Comparison of ENCODE assay signal across 2 cellular contexts in genomic region chr16:67169642-67170167, GRCh38.
TF ChIP-seq lines count a peak whose summit lies in the region.

No MANE protein-coding gene starts in this region.

TF ChIP-seq in SK-N-SH treated with all-trans-retinoic acid at 6 μM for 48 hours, 23 proteins besides CTCF, POLR2A, EP300 and RAD21:
- TF ChIP-seq ZNF70 (CRISPR knock-in tag; IDR thresholded peaks at IDR 0.05), result no peak
- no peak for TF ChIP-seq ZFP30 (CRISPR knock-in tag; IDR thresholded peaks at IDR 0.05)
- TF ChIP-seq ZNF565 (CRISPR knock-in tag; conservative IDR thresholded peaks at IDR 0.05; ENCODE audit: low read depth), result no peak
- no peak for TF ChIP-seq OSR1 (CRISPR knock-in tag; IDR thresholded peaks at IDR 0.05)
- no peak for TF ChIP-seq GLIS3 (CRISPR knock-in tag; IDR thresholded peaks at IDR 0.05)

TF ChIP-seq in H1, 55 proteins besides CTCF, POLR2A, EP300 and RAD21:
- TF ChIP-seq NRF1 (IDR thresholded peaks at IDR 0.05; ENCODE audit: low read depth, low read length), result no peak
- peak; percentile 58; the same call in 1 of the 2 replicates for TF ChIP-seq YY1 (IDR thresholded peaks at IDR 0.05; ENCODE audit: low read depth, low read length)
- TF ChIP-seq GABPA (IDR thresholded peaks at IDR 0.05; ENCODE audit: borderline replicate concordance, insufficient read depth, low read length), result peak; percentile 42; the same call in 1 of the 2 replicates
- 0 out of 4 replicates have a peak, but pooled peaks of 1 of the 2 experiments have one; percentile 40 for TF ChIP-seq HDAC2 (IDR thresholded peaks at IDR 0.05; ENCODE audit: borderline replicate concordance in 1 of 2, low read depth in 2 of 2, low read length in 2 of 2)
- TF ChIP-seq CBX5 (IDR thresholded peaks at IDR 0.05; ENCODE audit: low read depth, low read length), result no peak
- TF ChIP-seq HDAC6 (IDR thresholded peaks at IDR 0.05; ENCODE audit: low read depth, low read length), result no peak
- no peak for TF ChIP-seq NANOG (IDR thresholded peaks at IDR 0.05; ENCODE audit: insufficient read depth, low read depth, low read length, poor library complexity, severe bottlenecking)
- no peak; the same call in 1 of the 2 replicates for TF ChIP-seq BACH1 (IDR thresholded peaks at IDR 0.05; ENCODE audit: low read length)
- 0 out of 4 replicates have a peak, but pooled peaks have one; percentile 32 to 54 for TF ChIP-seq SIN3A (conservative IDR thresholded peaks at IDR 0.05 in 1 of 2, IDR thresholded peaks at IDR 0.05 in 1 of 2; ENCODE audit: low read depth in 1 of 2, low read length in 2 of 2)
- TF ChIP-seq SRF (IDR thresholded peaks at IDR 0.05; ENCODE audit: low read depth, low read length), result no peak
- TF ChIP-seq SIX5 (IDR thresholded peaks at IDR 0.05; ENCODE audit: low read depth, low read length), result no peak
- peak; percentile 62 for TF ChIP-seq CTBP2 (IDR thresholded peaks at IDR 0.05; ENCODE audit: borderline replicate concordance, insufficient read depth, insufficient read length, low read length)
